18 cellular contexts compared by ENCODE assay signal in the genomic region with DNA sequence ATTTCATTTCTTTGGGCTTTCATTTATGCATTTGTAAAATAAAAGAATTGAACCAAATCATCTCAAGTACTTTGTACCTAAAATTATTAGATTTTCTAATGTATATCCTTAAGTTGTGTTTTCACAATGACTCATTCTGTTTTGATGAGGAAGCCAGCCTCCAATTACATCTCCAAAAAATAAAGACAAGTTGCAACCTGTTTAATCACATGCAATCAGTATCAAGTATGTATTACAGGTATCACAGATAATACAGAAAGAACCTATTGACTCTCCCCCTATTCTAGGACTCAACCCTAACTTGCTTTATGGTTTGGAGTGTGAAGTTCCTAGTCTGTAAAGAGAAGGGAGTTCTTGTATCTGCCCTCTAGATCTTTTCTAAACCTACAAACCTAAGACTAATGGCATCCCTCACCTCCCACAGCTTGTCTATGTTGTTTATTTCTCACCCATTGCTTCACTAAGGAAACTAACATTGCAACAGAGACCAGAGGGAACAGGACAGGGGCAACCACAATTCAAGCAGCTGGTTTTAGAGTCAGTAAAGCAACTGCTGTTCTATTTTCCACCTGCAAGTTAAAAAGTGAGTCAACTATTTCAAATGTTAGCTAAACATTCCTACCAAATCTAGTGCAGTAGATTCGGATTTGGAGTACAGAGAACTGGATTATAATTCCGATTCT.
DNase-seq lines count a peak whose midpoint lies in the region; ATAC-seq and TF ChIP-seq lines count a peak whose summit lies in the region.
"Had no signal": no experiment of that assay in that cellular context is flagged by ENCODE, and none has a peak within 500 bp of the region (broad histone marks: within the 10 kb centered on the region; RNA-seq: fewer than 3 reads in every experiment).

No MANE protein-coding gene starts in this region.

- no peak overlapping the region for H3K27ac Mint-ChIP-seq in activated CD4-positive, alpha-beta memory T cell treated with anti-CD3 and anti-CD28 coated beads for 36 hours
- H3K27ac Mint-ChIP-seq: activated CD8-positive, alpha-beta memory T cell treated with anti-CD3 and anti-CD28 coated beads, Interleukin-2, amount 10 ng/mL, durations not matched to agents 7 days and 5 days; activated naive CD8-positive, alpha-beta T cell; stimulated activated naive B cell treated with anti-CD40 and anti-IgM and Interleukin-4, amounts not matched to agents 10 μg/mL and 1 μg/mL and 100 μg/mL, for 72 hours had no signal

- H3K4me3 ChIP-seq in AG04449 (ENCODE audit: low read depth, low read length) = no peak overlapping the region
- no peak overlapping the region for H3K4me3 ChIP-seq in PC-9
- no peak overlapping the region for H3K4me3 ChIP-seq in left ventricle myocardium inferior
- H3K4me3 ChIP-seq: SK-N-MC, uterus had no signal

- peaks cover 40% of the 10 kb centered on the region for H3K4me1 ChIP-seq in PC-9 (replicated peaks; ENCODE audit: insufficient read depth)
- peaks cover 10% of the 10 kb centered on the region for H3K4me1 ChIP-seq in left ventricle myocardium inferior
- H3K4me1 ChIP-seq: BE2C had no signal

- POLR2A ChIA-PET in AG04449 (lab: Yijun Ruan, JAX) (interaction anchor here (1.5 kb wide), 1 partner anchor 818 kb away, joined by 3 read pairs; no protein-coding TSS in a partner anchor), PC-9 (lab: Charles Lee; ENCODE audit: unreplicated experiment) (no interaction called here)
- POLR2A ChIA-PET in activated CD4-positive, alpha-beta memory T cell treated with anti-CD3 and anti-CD28 coated beads for 36 hours (lab: Charles Lee) = no interaction called here

- no peaks in the 10 kb centered on the region for H3K79me2 ChIP-seq in PC-9 (ENCODE audit: low read depth)

- CTCF ChIA-PET in AG04449 (lab: Yijun Ruan, JAX) (interaction anchor here (1.0 to 1.5 kb wide), 3 partner anchors 22 to 828 kb away, joined by 3 to 4 read pairs (median 3); no protein-coding TSS in a partner anchor), PC-9 (lab: Charles Lee) (no interaction called here)
- CTCF ChIA-PET in activated CD4-positive, alpha-beta memory T cell treated with anti-CD3 and anti-CD28 coated beads for 36 hours (lab: Charles Lee) = no interaction called here

- no peaks in the 10 kb centered on the region for H3K4me1 Mint-ChIP-seq in activated CD4-positive, alpha-beta memory T cell treated with anti-CD3 and anti-CD28 coated beads for 36 hours (ENCODE audit: low read depth)
- H3K4me1 Mint-ChIP-seq: activated CD8-positive, alpha-beta memory T cell treated with anti-CD3 and anti-CD28 coated beads, Interleukin-2, amount 10 ng/mL, durations not matched to agents 7 days and 5 days; stimulated activated naive B cell treated with anti-CD40 and anti-IgM and Interleukin-4, amounts not matched to agents 10 μg/mL and 1 μg/mL and 100 μg/mL, for 72 hours had no signal

- no peaks in the 10 kb centered on the region; the same call in 1 of the 2 replicates for H3K9me2 ChIP-seq in PC-9 (ENCODE audit: insufficient read depth)

- no peak for ATAC-seq in HG03139 (IDR thresholded peaks at IDR 0.05; ENCODE audit: unreplicated experiment)
- ATAC-seq: activated CD8-positive, alpha-beta memory T cell treated with anti-CD3 and anti-CD28 coated beads, Interleukin-2, amount 10 ng/mL, durations not matched to agents 7 days and 5 days; stimulated activated naive B cell treated with anti-CD40 and anti-IgM and Interleukin-4, amounts not matched to agents 10 μg/mL and 1 μg/mL and 100 μg/mL, for 72 hours had no signal

- TF ChIP-seq CTCF in AG04449 (IDR thresholded peaks at IDR 0.05; ENCODE audit: insufficient read depth, low read length, missing control alignments) = no peak
- no peak for TF ChIP-seq CTCF in PC-9 (conservative IDR thresholded peaks at IDR 0.05)
- no peak for TF ChIP-seq CTCF in left ventricle myocardium inferior (IDR thresholded peaks at IDR 0.05; ENCODE audit: borderline replicate concordance)

- no peak overlapping the region; the same call in 1 of the 2 replicates for H2AFZ ChIP-seq in PC-9

- H3K4me2 ChIP-seq in PC-9 = peak overlapping the region; percentile 27

- BruUV-seq in PC-9 (replicated peaks; lab: Mats Ljungman, UMichigan) = no TSS peak

- H3K36me3 ChIP-seq in PC-9 (ENCODE audit: low read depth) (no peaks in the 10 kb centered on the region), left ventricle myocardium inferior (no peaks in the 10 kb centered on the region)
- H3K36me3 ChIP-seq: BE2C, uterus had no signal

- intact Hi-C loops in PC-9 (cut with micrococcal nuclease; ENCODE audit: unreplicated experiment) = no loop called here
- intact Hi-C loops in activated CD4-positive, alpha-beta memory T cell treated with anti-CD3 and anti-CD28 coated beads for 36 hours (cut with micrococcal nuclease) = no loop called here
- intact Hi-C loops in left ventricle myocardium inferior (cut with micrococcal nuclease) = no loop called here

- H3K9me3 Mint-ChIP-seq in activated CD4-positive, alpha-beta memory T cell treated with anti-CD3 and anti-CD28 coated beads for 36 hours = no peaks in the 10 kb centered on the region

- no peaks in the 10 kb centered on the region for H3K9me3 ChIP-seq in PC-9 (ENCODE audit: insufficient read depth, low read depth)
- no peaks in the 10 kb centered on the region for H3K9me3 ChIP-seq in left ventricle myocardium inferior (replicated peaks)
- H3K9me3 ChIP-seq: BE2C, uterus had no signal

- H3F3A ChIP-seq in PC-9 (ENCODE audit: insufficient read depth, low read depth) = peaks cover 30% of the 10 kb centered on the region

- peaks cover 2% of the 10 kb centered on the region for H3K27me3 Mint-ChIP-seq in activated CD4-positive, alpha-beta memory T cell treated with anti-CD3 and anti-CD28 coated beads for 36 hours
- H3K27me3 Mint-ChIP-seq: activated CD8-positive, alpha-beta memory T cell treated with anti-CD3 and anti-CD28 coated beads, Interleukin-2, amount 10 ng/mL, durations not matched to agents 7 days and 5 days; activated naive CD8-positive, alpha-beta T cell; stimulated activated naive B cell treated with anti-CD40 and anti-IgM and Interleukin-4, amounts not matched to agents 10 μg/mL and 1 μg/mL and 100 μg/mL, for 72 hours had no signal

- no peaks in the 10 kb centered on the region for H3K27me3 ChIP-seq in PC-9 (ENCODE audit: insufficient read depth, low read depth)
- no peaks in the 10 kb centered on the region for H3K27me3 ChIP-seq in left ventricle myocardium inferior (ENCODE audit: low read depth)
- H3K27me3 ChIP-seq: BE2C, uterus had no signal

- H4K20me1 ChIP-seq in PC-9 (ENCODE audit: insufficient read depth) = no peaks in the 10 kb centered on the region

- H3K36me3 Mint-ChIP-seq in activated CD4-positive, alpha-beta memory T cell treated with anti-CD3 and anti-CD28 coated beads for 36 hours = no peaks in the 10 kb centered on the region
- H3K36me3 Mint-ChIP-seq: activated CD8-positive, alpha-beta memory T cell treated with anti-CD3 and anti-CD28 coated beads, Interleukin-2, amount 10 ng/mL, durations not matched to agents 7 days and 5 days; stimulated activated naive B cell treated with anti-CD40 and anti-IgM and Interleukin-4, amounts not matched to agents 10 μg/mL and 1 μg/mL and 100 μg/mL, for 72 hours had no signal

- DNase-seq in AG04449 (ENCODE audit: low read depth, low spot score) = peak; percentile 65
- peak; percentile 36 for DNase-seq in H4 (ENCODE audit: low spot score)
- DNase-seq in PC-9 = peak in 1 of 2 experiments; percentile 75
- peak; percentile 20 for DNase-seq in fibroblast of the conjunctiva (ENCODE audit: low read depth)
- no peak for DNase-seq in activated CD4-positive, alpha-beta memory T cell treated with anti-CD3 and anti-CD28 coated beads for 36 hours
- DNase-seq in T-helper 9 cell = no peak
- DNase-seq in left ventricle myocardium inferior = no peak
- DNase-seq: activated CD8-positive, alpha-beta memory T cell treated with anti-CD3 and anti-CD28 coated beads, Interleukin-2, amount 10 ng/mL, durations not matched to agents 7 days and 5 days; BE2C; kidney glomerular epithelial cell; NCI-H526; stimulated activated CD4-positive, alpha-beta T cell treated with anti-CD3 and anti-CD28 coated beads, Interleukin-4, amount 100 ng/mL, for 4 hours; stimulated activated naive B cell treated with anti-CD40 and anti-IgM and Interleukin-4, amounts not matched to agents 10 μg/mL and 1 μg/mL and 100 μg/mL, for 72 hours; uterus had no signal

- H3K4me3 Mint-ChIP-seq in activated CD4-positive, alpha-beta memory T cell treated with anti-CD3 and anti-CD28 coated beads for 36 hours = no peak overlapping the region
- H3K4me3 Mint-ChIP-seq: activated CD8-positive, alpha-beta memory T cell treated with anti-CD3 and anti-CD28 coated beads, Interleukin-2, amount 10 ng/mL, durations not matched to agents 7 days and 5 days; activated naive CD8-positive, alpha-beta T cell; stimulated activated naive B cell treated with anti-CD40 and anti-IgM and Interleukin-4, amounts not matched to agents 10 μg/mL and 1 μg/mL and 100 μg/mL, for 72 hours had no signal

- peak overlapping the region; percentile 64 for H3K27ac ChIP-seq in PC-9
- H3K27ac ChIP-seq in left ventricle myocardium inferior (replicated peaks) = no peak overlapping the region
- H3K27ac ChIP-seq: SK-N-MC, uterus, VCaP had no signal

Comparison
In these comparisons a context has a peak if more than half of its experiments do, and no peak if none do; other contexts are left out.
1. DNase-seq: peak in AG04449 (single experiment), H4 (single experiment) and fibroblast of the conjunctiva (single experiment); none in activated CD4-positive, alpha-beta memory T cell treated with anti-CD3 and anti-CD28 coated beads for 36 hours (single experiment), T-helper 9 cell (single experiment) and left ventricle myocardium inferior (single experiment).